In genomic region chr12:105300883-105301282, GRCh38 we compare ENCODE assay signal across 25 cellular contexts.
"Had no signal": no experiment of that assay in that cellular context is flagged by ENCODE, and none has a peak within 500 bp of the region (broad histone marks: within the 10 kb centered on the region; RNA-seq: fewer than 3 reads in every experiment).

No MANE protein-coding gene starts in this region.

- H3K27ac Mint-ChIP-seq: mesothelial cell of epicardium; naive B cell; naive thymus-derived CD8-positive, alpha-beta T cell had no signal

- H3K4me1 ChIP-seq: gastrocnemius medialis, heart right ventricle, left lung, lower lobe of right lung had no signal

- H3K4me1 Mint-ChIP-seq: naive B cell; naive thymus-derived CD8-positive, alpha-beta T cell had no signal

- ATAC-seq: esophagus mucosa; gastrocnemius medialis; heart right ventricle; left cardiac atrium; left lung; left ventricle myocardium superior; lower lobe of right lung; naive thymus-derived CD8-positive, alpha-beta T cell had no signal

- H3K27ac ChIP-seq: coronary artery, dorsolateral prefrontal cortex, epithelial cell of prostate, esophagus squamous epithelium, gastrocnemius medialis, heart right ventricle, left lung, lower lobe of right lung had no signal

- H3K9me3 ChIP-seq: gastrocnemius medialis had no signal

- H3K4me3 Mint-ChIP-seq: mesothelial cell of epicardium; naive B cell; naive thymus-derived CD8-positive, alpha-beta T cell had no signal

- H3K27me3 ChIP-seq: esophagus squamous epithelium, gastrocnemius medialis, left lung had no signal

- H3K4me3 ChIP-seq: coronary artery, dorsolateral prefrontal cortex, esophagus squamous epithelium, gastrocnemius medialis, heart right ventricle, left lung, lower lobe of right lung, mucosa of descending colon had no signal

- DNase-seq: dermis blood vessel endothelial cell; dorsolateral prefrontal cortex; effector CD4-positive, alpha-beta T cell; effector memory CD4-positive, alpha-beta T cell; erythroblast; esophagus squamous epithelium; foreskin fibroblast; foreskin melanocyte; gastrocnemius medialis; glutamatergic neuron; head of caudate nucleus; heart right ventricle; hippocampal formation; left cardiac atrium; left lung; left ventricle myocardium superior; lower lobe of right lung; mesenchymal stem cell; mucosa of descending colon; naive B cell; naive thymus-derived CD8-positive, alpha-beta T cell had no signal

- H3K36me3 ChIP-seq: esophagus squamous epithelium, gastrocnemius medialis, heart right ventricle, left lung, lower lobe of right lung had no signal
